ENCODE assay signal across 10 cellular contexts in the genomic region with DNA sequence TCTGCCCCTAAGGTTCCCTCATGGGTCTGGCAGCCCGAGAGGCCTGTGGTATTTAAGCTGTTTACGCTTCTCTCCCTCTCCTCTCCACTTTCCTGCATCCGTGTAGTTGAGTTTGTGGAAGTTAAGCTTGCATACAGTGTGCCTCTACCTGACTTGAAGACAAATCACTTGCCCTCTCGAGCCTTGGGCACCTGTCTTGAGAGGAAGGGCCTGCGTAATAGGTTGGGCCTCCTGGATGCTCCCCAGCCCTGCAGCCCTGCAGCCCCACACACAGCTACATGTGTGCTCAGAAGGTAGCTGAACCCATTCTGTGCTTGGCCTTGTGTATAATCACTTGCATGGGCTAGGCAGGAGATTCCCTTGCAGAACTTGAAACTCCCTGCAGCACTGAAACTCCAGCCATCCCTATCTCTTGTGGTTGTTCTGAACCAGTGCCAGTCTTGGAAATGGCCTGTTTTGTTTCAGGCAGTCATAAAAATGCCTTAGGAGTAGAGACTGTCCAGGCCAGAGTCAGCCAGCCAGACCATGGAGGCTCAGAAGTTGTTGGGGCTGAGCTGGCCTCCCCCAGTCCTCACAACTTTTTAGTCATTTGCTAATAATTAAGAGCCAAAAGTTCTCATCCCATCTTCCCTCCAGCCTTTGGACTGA.
DNase-seq lines count a peak whose midpoint lies in the region; ATAC-seq and TF ChIP-seq lines count a peak whose summit lies in the region.
"Had no signal": no experiment of that assay in that cellular context is flagged by ENCODE, and none has a peak within 500 bp of the region (broad histone marks: within the 10 kb centered on the region; RNA-seq: fewer than 3 reads in every experiment).

No MANE protein-coding gene starts in this region.

- H3K36me3 Mint-ChIP-seq in T-cell: peaks cover 34% of the 10 kb centered on the region
- H3K36me3 Mint-ChIP-seq in CD8-positive, alpha-beta memory T cell: peaks cover 0 to 49% (median 4%) of the 10 kb centered on the region in 3 donors

- peak overlapping the region in 1 of 3 donors; percentile 49 for H3K4me3 Mint-ChIP-seq in T-cell
- H3K4me3 Mint-ChIP-seq in CD8-positive, alpha-beta memory T cell: no peak overlapping the region

- no peak for ATAC-seq in T-cell (replicated peaks in 1 of 4)
- ATAC-seq in sciatic nerve: peak; percentile 72

- no peak overlapping the region for H3K27ac ChIP-seq in CD8-positive, alpha-beta memory T cell (ENCODE audit: low read depth, low read length)

- no peaks in the 10 kb centered on the region for H3K36me3 ChIP-seq in CD8-positive, alpha-beta memory T cell (ENCODE audit: insufficient read depth, low read length)

- no peaks in the 10 kb centered on the region for H3K27me3 ChIP-seq in CD8-positive, alpha-beta memory T cell (ENCODE audit: insufficient read depth, low read length, poor library complexity, severe bottlenecking)

- CTCF ChIA-PET in T-cell (lab: Charles Lee): no interaction called here
- CTCF ChIA-PET in CD8-positive, alpha-beta memory T cell (lab: Charles Lee): no interaction called here

- H3K4me1 Mint-ChIP-seq in T-cell: peaks cover 43 to 56% (median 48%) of the 10 kb centered on the region in 3 donors
- peaks cover 2 to 31% (median 28%) of the 10 kb centered on the region in 3 donors for H3K4me1 Mint-ChIP-seq in CD8-positive, alpha-beta memory T cell

- POLR2A ChIA-PET in T-cell (lab: Charles Lee): no interaction called here
- POLR2A ChIA-PET in CD8-positive, alpha-beta memory T cell (lab: Charles Lee): interaction anchor here (0.6 kb wide), 1 partner anchor 34 kb away, joined by 4 read pairs; no protein-coding TSS in a partner anchor

- no peaks in the 10 kb centered on the region for H3K9me3 ChIP-seq in CD8-positive, alpha-beta memory T cell (ENCODE audit: low read length)

- DNase-seq in EH (ENCODE audit: low read depth) (peak; percentile 96), T-cell (no peak), foreskin fibroblast (peak; percentile 79 to 86), sciatic nerve (ENCODE audit: low spot score) (no peak), DMS79 (lab: John Stamatoyannopoulos, UW) (no peak), activated gamma-delta T cell (lab: John Stamatoyannopoulos, UW) (no peak), NCI-H2196 (lab: John Stamatoyannopoulos, UW; ENCODE audit: unreplicated experiment) (no peak)
- DNase-seq in CD8-positive, alpha-beta memory T cell: no peak
- DNase-seq: activated CD4-positive, alpha-beta T cell treated with anti-CD3 and anti-CD28 coated beads, Interleukin-2, amount 50 U/mL, for 1 hour; stimulated activated naive CD4-positive, alpha-beta T cell had no signal

- intact Hi-C loops in sciatic nerve (cut with DNase I): no loop called here

- H3K27me3 Mint-ChIP-seq in T-cell: no peaks in the 10 kb centered on the region
- H3K27me3 Mint-ChIP-seq in CD8-positive, alpha-beta memory T cell: no peaks in the 10 kb centered on the region

- H3K9me3 Mint-ChIP-seq in T-cell: no peaks in the 10 kb centered on the region
- H3K9me3 Mint-ChIP-seq in CD8-positive, alpha-beta memory T cell: no peaks in the 10 kb centered on the region

- no peak overlapping the region for H3K4me3 ChIP-seq in foreskin fibroblast (ENCODE audit: low read depth in 1 of 2, low read length in 2 of 2)
- H3K4me3 ChIP-seq in CD8-positive, alpha-beta memory T cell (ENCODE audit: low read length): no peak overlapping the region

- peaks cover 31% of the 10 kb centered on the region for H3K4me1 ChIP-seq in CD8-positive, alpha-beta memory T cell (ENCODE audit: insufficient read depth, low read length)

- TF ChIP-seq CTCF in foreskin fibroblast (IDR thresholded peaks at IDR 0.05; ENCODE audit: low read depth, low read length): no peak

- H3K27ac Mint-ChIP-seq in T-cell: peak overlapping the region; percentile 71 to 81
- H3K27ac Mint-ChIP-seq in CD8-positive, alpha-beta memory T cell: no peak overlapping the region

Comparison
In these comparisons a context has a peak if more than half of its experiments do, and no peak if none do; other contexts are left out.
1. DNase-seq: peak in EH (single experiment) and foreskin fibroblast (2 of 2); none in T-cell (0 of 34), sciatic nerve (single experiment), DMS79 (single experiment), activated gamma-delta T cell (single experiment), CD8-positive, alpha-beta memory T cell (0 of 5) and NCI-H2196 (single experiment).
2. H3K27ac Mint-ChIP-seq: peak in T-cell (2 of 2); none in CD8-positive, alpha-beta memory T cell (0 of 8).